Comparison of ENCODE assay signal across 9 cellular contexts in the genomic region with DNA sequence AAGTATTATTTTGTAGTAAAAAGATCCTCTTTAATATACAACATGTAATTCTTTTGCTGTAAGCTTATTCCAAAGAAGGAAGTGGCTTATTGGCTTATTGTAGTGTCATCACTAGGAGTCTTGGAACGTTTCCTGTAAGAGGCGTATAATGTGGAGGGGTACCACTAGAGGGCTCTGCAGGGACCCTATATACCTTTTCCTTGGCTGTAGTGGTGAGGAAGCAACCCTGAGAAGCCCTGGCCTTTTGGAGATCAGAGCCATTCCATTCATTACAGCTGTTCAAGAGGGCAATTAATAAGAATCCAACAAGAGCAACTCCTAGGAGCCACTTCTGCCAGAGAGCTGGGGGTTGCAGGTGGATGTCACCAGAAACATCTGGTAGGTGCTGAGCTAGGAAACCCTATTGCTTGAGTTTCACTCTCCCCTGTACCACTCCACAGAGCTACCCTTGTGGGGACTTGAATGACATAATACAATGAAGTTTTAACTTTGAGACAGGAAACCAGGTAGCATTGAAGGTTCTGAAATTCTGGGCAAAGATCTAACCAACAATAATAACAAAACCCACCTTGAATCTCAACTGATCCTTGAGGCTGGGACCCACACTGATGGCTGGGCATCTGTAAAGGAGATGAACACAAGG.
A peak's percentile ranks its signal among the peaks of the same experiment; 100 is the strongest.
DNase-seq lines count a peak whose midpoint lies in the region; ATAC-seq and TF ChIP-seq lines count a peak whose summit lies in the region.
"Had no signal": no experiment of that assay in that cellular context is flagged by ENCODE, and none has a peak within 500 bp of the region (broad histone marks: within the 10 kb centered on the region; RNA-seq: fewer than 3 reads in every experiment).

No MANE protein-coding gene starts in this region.

- peak overlapping the region in 1 of 7 donors; percentile 36 for H3K27ac Mint-ChIP-seq in CD4-positive, alpha-beta memory T cell

- peaks cover 0 to 2% (median 0%) of the 10 kb centered on the region in 8 donors for H3K9me3 Mint-ChIP-seq in CD4-positive, alpha-beta memory T cell

- peaks cover 18% of the 10 kb centered on the region for H3K4me1 ChIP-seq in CD4-positive, alpha-beta memory T cell (ENCODE audit: insufficient read depth, low read length)
- H3K4me1 ChIP-seq in ascending aorta (peaks cover 0 to 4% of the 10 kb centered on the region in 2 donors), transverse colon (peaks cover 0 to 12% (median 9%) of the 10 kb centered on the region in 4 donors)

- no peak overlapping the region for H3K27ac ChIP-seq in CD4-positive, alpha-beta memory T cell (ENCODE audit: low read depth, low read length)
- no peak overlapping the region for H3K27ac ChIP-seq in ascending aorta
- no peak overlapping the region for H3K27ac ChIP-seq in transverse colon

- TF ChIP-seq CTCF in ascending aorta (IDR thresholded peaks at IDR 0.05), result peak in 2 of 3 experiments; percentile 13 to 29
- TF ChIP-seq CTCF in transverse colon (IDR thresholded peaks at IDR 0.05), result peak in 2 of 5 experiments; percentile 22 to 25

- intact Hi-C loops in CD4-positive, alpha-beta memory T cell (cut with micrococcal nuclease), result no loop called here
- intact Hi-C loops in ascending aorta (cut with DNase I), result no loop called here
- intact Hi-C loops in transverse colon (cut with DNase I; ENCODE audit: low total_unique reads), result no loop called here

- POLR2A ChIA-PET in CD4-positive, alpha-beta memory T cell (lab: Charles Lee; ENCODE audit: partially characterized antibody), result no interaction called here

- no peaks in the 10 kb centered on the region for H3K36me3 Mint-ChIP-seq in CD4-positive, alpha-beta memory T cell

- peaks cover 0 to 21% (median 19%) of the 10 kb centered on the region in 4 donors for H3K4me1 Mint-ChIP-seq in CD4-positive, alpha-beta memory T cell

- WGBS in transverse colon (ENCODE audit: low coverage in 1 of 2), 2 donors, result 13% methylated on average over 2 of the region's 2 CpGs; no CpG with 5 or more reads in 1 of the 2 donors

- peak; percentile 38 for ATAC-seq in GM18873 (IDR thresholded peaks at IDR 0.05; ENCODE audit: low FRiP score, unreplicated experiment)
- peak; percentile 56 for ATAC-seq in HG03280 (IDR thresholded peaks at IDR 0.05; ENCODE audit: unreplicated experiment)

- in situ Hi-C loops in transverse colon (cut with MboI; ENCODE audit: low pct_ligation_motif_present in 1 of 4, low pct_unique_long_range_greater_than_20kb in 1 of 4, low sequenced_read_pairs in 3 of 4), result no loop called here

- H3K4me3 Mint-ChIP-seq in CD4-positive, alpha-beta memory T cell, result peak overlapping the region in 6 of 8 donors; percentile 48 to 75 (median 64)

- no peak for TF ChIP-seq EP300 in transverse colon (IDR thresholded peaks at IDR 0.05; ENCODE audit: low read depth)

- no peaks in the 10 kb centered on the region for H3K9me3 ChIP-seq in CD4-positive, alpha-beta memory T cell (ENCODE audit: control insufficient read depth in 1 of 2, low read length in 2 of 2)
- H3K9me3 ChIP-seq in ascending aorta, result no peaks in the 10 kb centered on the region
- H3K9me3 ChIP-seq in transverse colon, result no peaks in the 10 kb centered on the region
- H3K9me3 ChIP-seq: neutrophil had no signal

- peaks cover 13 to 36% of the 10 kb centered on the region in 2 donors for H3K27me3 Mint-ChIP-seq in CD4-positive, alpha-beta memory T cell

- peaks cover 4% of the 10 kb centered on the region for H3K27me3 ChIP-seq in CD4-positive, alpha-beta memory T cell (ENCODE audit: insufficient read depth, low read length)
- H3K27me3 ChIP-seq in ascending aorta (no peaks in the 10 kb centered on the region), transverse colon (peaks cover 55% of the 10 kb centered on the region)

- CTCF ChIA-PET in CD4-positive, alpha-beta memory T cell (lab: Charles Lee; ENCODE audit: partially characterized antibody), result interaction anchor here (0.6 to 1.6 kb wide), 7 partner anchors 9 to 104 kb away, joined by 3 to 4 read pairs (median 3); no protein-coding TSS in a partner anchor

- DNase-seq in CD4-positive, alpha-beta memory T cell, result peak in 3 of 5 donors; percentile 31 to 49 (median 33)
- DNase-seq in NOMO-1 (lab: John Stamatoyannopoulos, UW; ENCODE audit: unreplicated experiment in 2 of 2) (peak; percentile 37 to 59), ascending aorta (ENCODE audit: low spot score in 2 of 2) (no peak), kidney tubule cell (ENCODE audit: low spot score) (peak; percentile 71), amniotic stem cell (lab: John Stamatoyannopoulos, UW) (no peak), transverse colon (no peak)

- no peak overlapping the region for H3K4me3 ChIP-seq in CD4-positive, alpha-beta memory T cell (ENCODE audit: low read length in 2 of 2)
- no peak overlapping the region for H3K4me3 ChIP-seq in ascending aorta
- no peak overlapping the region for H3K4me3 ChIP-seq in transverse colon

- H3K36me3 ChIP-seq in CD4-positive, alpha-beta memory T cell (ENCODE audit: insufficient read depth, low read length), result no peaks in the 10 kb centered on the region
- H3K36me3 ChIP-seq in ascending aorta, result no peaks in the 10 kb centered on the region
- no peaks in the 10 kb centered on the region for H3K36me3 ChIP-seq in transverse colon
- H3K36me3 ChIP-seq: neutrophil had no signal

- no peak for TF ChIP-seq POLR2A in transverse colon (IDR thresholded peaks at IDR 0.05)

Comparison
In these comparisons a context has a peak if more than half of its experiments do, and no peak if none do; other contexts are left out.
1. DNase-seq: peak in CD4-positive, alpha-beta memory T cell (3 of 5), NOMO-1 (2 of 2) and kidney tubule cell (single experiment); none in ascending aorta (0 of 2), amniotic stem cell (single experiment) and transverse colon (single experiment).